In the genomic region with DNA sequence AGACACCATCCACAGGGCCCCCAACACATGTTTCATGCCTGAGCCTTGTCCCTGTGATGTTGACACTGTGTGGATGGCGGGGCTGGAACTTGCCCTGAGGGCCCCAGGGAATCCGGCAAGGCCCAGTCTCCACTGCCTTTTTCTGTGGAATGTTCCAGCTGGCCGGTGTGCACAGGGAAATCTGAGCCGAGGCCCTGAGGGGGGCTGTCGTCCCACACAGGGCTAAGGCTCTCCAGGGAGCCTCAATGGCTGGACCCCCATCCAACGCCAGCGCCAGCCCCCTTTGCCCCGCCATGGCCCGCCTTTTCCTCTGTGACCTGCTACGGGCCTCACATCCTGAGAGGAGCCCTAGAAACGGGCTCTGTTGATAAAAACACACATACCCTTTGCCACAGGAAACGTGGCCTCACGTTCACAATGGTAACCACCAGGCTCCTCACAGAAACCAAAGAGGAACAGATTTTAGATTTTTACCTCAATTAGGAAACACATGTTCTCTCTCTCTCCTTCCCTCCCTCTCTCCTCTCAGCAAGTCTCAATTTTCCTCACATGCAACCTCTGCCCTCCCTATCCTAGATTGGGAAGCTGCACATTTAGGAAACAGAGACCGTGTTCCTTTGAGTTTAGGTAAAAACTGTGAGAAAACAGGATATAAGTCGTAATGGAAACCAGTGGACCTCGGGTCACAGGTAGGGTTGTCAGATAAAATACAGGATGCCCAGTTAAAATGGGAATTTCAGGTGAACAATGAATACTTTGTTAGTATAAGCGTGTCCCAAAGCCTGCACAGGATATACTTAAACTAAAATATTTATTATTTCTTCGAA, we compare ENCODE assay signal across 9 cellular contexts. TPM values are rescaled to one million over a fixed set of nuclear protein-coding genes. Genes with fewer than 3 reads are reported as not detected.
DNase-seq lines count a peak whose midpoint lies in the region; ATAC-seq and TF ChIP-seq lines count a peak whose summit lies in the region.
"Had no signal": no experiment of that assay in that cellular context is flagged by ENCODE, and none has a peak within 500 bp of the region (broad histone marks: within the 10 kb centered on the region; RNA-seq: fewer than 3 reads in every experiment).

No MANE protein-coding gene starts in this region.

- no peaks in the 10 kb centered on the region for H3K27me3 ChIP-seq in mucosa of rectum (ENCODE audit: control insufficient read depth in 2 of 2, insufficient read depth in 2 of 2, low read length in 2 of 2)

- no peak for TF ChIP-seq CTCF in type B pancreatic cell (conservative IDR thresholded peaks at IDR 0.05)

- intact Hi-C loops in activated T-helper 2 cell treated with anti-CD3 and anti-CD28 coated beads, Interferon-gamma antibody, Interleukin-2, Interleukin-4, amounts not matched to agents 10 μg/mL and 5 μg/mL and 100 μg/mL, durations not matched to agents 14 hours and 24 hours and 36 hours (cut with micrococcal nuclease): loop anchor here (1.0 kb wide), 1 partner anchor 11 kb away; no protein-coding TSS in a partner anchor

- no peak for ATAC-seq in HG03565 (IDR thresholded peaks at IDR 0.05; ENCODE audit: unreplicated experiment)
- ATAC-seq in HG02798 (IDR thresholded peaks at IDR 0.05; ENCODE audit: poor library complexity, unreplicated experiment): no peak

- H3K4me1 Mint-ChIP-seq in activated T-helper 2 cell treated with anti-CD3 and anti-CD28 coated beads, Interferon-gamma antibody, Interleukin-2, Interleukin-4, amounts not matched to agents 10 μg/mL and 5 μg/mL and 100 μg/mL, durations not matched to agents 14 hours and 24 hours and 36 hours (ENCODE audit: low read depth): peaks cover 87% of the 10 kb centered on the region
- H3K4me1 Mint-ChIP-seq in type B pancreatic cell (ENCODE audit: unreplicated experiment): peaks cover 13% of the 10 kb centered on the region

- H3K4me3 ChIP-seq in mucosa of rectum (ENCODE audit: low read length in 2 of 2): no peak overlapping the region

- H3K36me3 Mint-ChIP-seq in activated T-helper 2 cell treated with anti-CD3 and anti-CD28 coated beads, Interferon-gamma antibody, Interleukin-2, Interleukin-4, amounts not matched to agents 10 μg/mL and 5 μg/mL and 100 μg/mL, durations not matched to agents 14 hours and 24 hours and 36 hours (ENCODE audit: low read depth): peaks cover 8% of the 10 kb centered on the region
- no peaks in the 10 kb centered on the region for H3K36me3 Mint-ChIP-seq in type B pancreatic cell

- no peaks in the 10 kb centered on the region for H3K36me3 ChIP-seq in mucosa of rectum (ENCODE audit: control insufficient read depth in 2 of 2, insufficient read depth in 2 of 2, low read length in 2 of 2)

- H3K27ac ChIP-seq in mucosa of rectum (ENCODE audit: low read depth in 2 of 2, low read length in 2 of 2): peak overlapping the region; percentile 26 to 49

- DNase-seq in NOMO-1 (lab: John Stamatoyannopoulos, UW; ENCODE audit: unreplicated experiment in 2 of 2) (peak; percentile 26 to 72), NOMO-1 treated with dmso at 0.1 percent for 144 hours (lab: John Stamatoyannopoulos, UW; ENCODE audit: unreplicated experiment) (no peak), type B pancreatic cell (ENCODE audit: extremely low spot score, unreplicated experiment) (no peak), COLO829 (ENCODE audit: low spot score) (no peak)
- peak; percentile 80 for DNase-seq in activated T-helper 2 cell treated with anti-CD3 and anti-CD28 coated beads, Interferon-gamma antibody, Interleukin-2, Interleukin-4, amounts not matched to agents 10 μg/mL and 5 μg/mL and 100 μg/mL, durations not matched to agents 14 hours and 24 hours and 36 hours (ENCODE audit: low spot score)

- H3K9ac ChIP-seq in mucosa of rectum (ENCODE audit: low read depth in 1 of 2, low read length in 2 of 2): no peak overlapping the region

- H3K4me1 ChIP-seq in mucosa of rectum (ENCODE audit: control insufficient read depth in 2 of 2, insufficient read depth in 2 of 2, low read length in 2 of 2): peaks cover 2 to 4% of the 10 kb centered on the region in 2 donors

- H3K4me3 Mint-ChIP-seq in activated T-helper 2 cell treated with anti-CD3 and anti-CD28 coated beads, Interferon-gamma antibody, Interleukin-2, Interleukin-4, amounts not matched to agents 10 μg/mL and 5 μg/mL and 100 μg/mL, durations not matched to agents 14 hours and 24 hours and 36 hours (ENCODE audit: low read depth): no peak overlapping the region
- peak overlapping the region; percentile 17 for H3K4me3 Mint-ChIP-seq in type B pancreatic cell

- H3K9me3 ChIP-seq in mucosa of rectum (ENCODE audit: control insufficient read depth in 2 of 2, low read length in 2 of 2): no peaks in the 10 kb centered on the region

- no peaks in the 10 kb centered on the region for H3K27me3 Mint-ChIP-seq in activated T-helper 2 cell treated with anti-CD3 and anti-CD28 coated beads, Interferon-gamma antibody, Interleukin-2, Interleukin-4, amounts not matched to agents 10 μg/mL and 5 μg/mL and 100 μg/mL, durations not matched to agents 14 hours and 24 hours and 36 hours (ENCODE audit: low read depth)
- H3K27me3 Mint-ChIP-seq in type B pancreatic cell: peaks cover 16% of the 10 kb centered on the region

- H3K27ac Mint-ChIP-seq in activated T-helper 2 cell treated with anti-CD3 and anti-CD28 coated beads, Interferon-gamma antibody, Interleukin-2, Interleukin-4, amounts not matched to agents 10 μg/mL and 5 μg/mL and 100 μg/mL, durations not matched to agents 14 hours and 24 hours and 36 hours: peak overlapping the region; percentile 78
- no peak overlapping the region for H3K27ac Mint-ChIP-seq in type B pancreatic cell

- H3K9me3 Mint-ChIP-seq in activated T-helper 2 cell treated with anti-CD3 and anti-CD28 coated beads, Interferon-gamma antibody, Interleukin-2, Interleukin-4, amounts not matched to agents 10 μg/mL and 5 μg/mL and 100 μg/mL, durations not matched to agents 14 hours and 24 hours and 36 hours: no peaks in the 10 kb centered on the region
- no peaks in the 10 kb centered on the region for H3K9me3 Mint-ChIP-seq in type B pancreatic cell

RNA-seq across cellular contexts. Expression of gene ZNF831, which starts 13.7 kb away (rescaled TPM):
- total RNA-seq in activated T-helper 2 cell treated with anti-CD3 and anti-CD28 coated beads, Interferon-gamma antibody, Interleukin-2, Interleukin-4, amounts not matched to agents 10 μg/mL and 5 μg/mL and 100 μg/mL, durations not matched to agents 14 hours and 24 hours and 36 hours: 3.0 and 3.3 TPM in 2 replicates
- total RNA-seq in type B pancreatic cell (ENCODE audit: low replicate concordance): not detected in 2 replicates
- total RNA-seq: astrocyte had no signal

Comparison
In these comparisons a context has a peak if more than half of its experiments do, and no peak if none do; other contexts are left out.
1. DNase-seq: peak in NOMO-1 (2 of 2) and activated T-helper 2 cell treated with anti-CD3 and anti-CD28 coated beads, Interferon-gamma antibody, Interleukin-2, Interleukin-4, amounts not matched to agents 10 μg/mL and 5 μg/mL and 100 μg/mL, durations not matched to agents 14 hours and 24 hours and 36 hours (single experiment); none in NOMO-1 treated with dmso at 0.1 percent for 144 hours (single experiment), type B pancreatic cell (single experiment) and COLO829 (single experiment).